In genomic region chr7:2314956-2315530, GRCh38 we compare ENCODE assay signal across 1 cellular context.
A peak's percentile ranks its signal among the peaks of the same experiment; 100 is the strongest.
TF ChIP-seq lines count a peak whose summit lies in the region.

No MANE protein-coding gene starts in this region.

TF ChIP-seq in GM12878, 131 proteins besides CTCF, POLR2A, EP300 and RAD21:
- TF ChIP-seq NBN (IDR thresholded peaks at IDR 0.05) (peak; percentile 66; the same call in 1 of the 2 replicates), CHD4 (IDR thresholded peaks at IDR 0.05) (peak; percentile 75; the same call in 1 of the 2 replicates)
